Comparison of ENCODE assay signal across 11 cellular contexts in genomic region chr5:61401726-61402125, GRCh38.
DNase-seq lines count a peak whose midpoint lies in the region; ATAC-seq lines count a peak whose summit lies in the region.
"Had no signal": no experiment of that assay in that cellular context is flagged by ENCODE, and none has a peak within 500 bp of the region (broad histone marks: within the 10 kb centered on the region; RNA-seq: fewer than 3 reads in every experiment).

No MANE protein-coding gene starts in this region.

- no peak overlapping the region for H3K14ac ChIP-seq in mesenchymal stem cell (ENCODE audit: low read length in 2 of 2)

- no peak overlapping the region for H3K23ac ChIP-seq in mesenchymal stem cell (ENCODE audit: low read length in 2 of 2)

- H4K8ac ChIP-seq in mesenchymal stem cell (ENCODE audit: low read length) = no peak overlapping the region

- H3K79me1 ChIP-seq in mesenchymal stem cell (replicated peaks; ENCODE audit: low read length, poor library complexity, severe bottlenecking) = peaks cover 16% of the 10 kb centered on the region

- ATAC-seq in GM19324 (IDR thresholded peaks at IDR 0.05; ENCODE audit: low FRiP score, unreplicated experiment) = no peak
- ATAC-seq in HG03354 (IDR thresholded peaks at IDR 0.05; ENCODE audit: poor library complexity, severe bottlenecking, unreplicated experiment) = no peak
- ATAC-seq in GM21360 (IDR thresholded peaks at IDR 0.05; ENCODE audit: unreplicated experiment) = no peak
- no peak for ATAC-seq in left colon

- H2BK12ac ChIP-seq in mesenchymal stem cell (ENCODE audit: low read length in 2 of 2) = no peak overlapping the region

- H3K9ac ChIP-seq in mesenchymal stem cell (ENCODE audit: low read length) = no peak overlapping the region

- no peak overlapping the region for H2AK5ac ChIP-seq in mesenchymal stem cell (ENCODE audit: low read length, severe bottlenecking)

- H3K27ac ChIP-seq in mesenchymal stem cell (ENCODE audit: low read length, poor library complexity, severe bottlenecking) = no peak overlapping the region

- H2AFZ ChIP-seq in mesenchymal stem cell (ENCODE audit: low read depth, low read length) = no peak overlapping the region

- H3K4me1 ChIP-seq in mesenchymal stem cell (ENCODE audit: control insufficient read depth, insufficient read depth, low read depth, low read length) = no peaks in the 10 kb centered on the region

- no peak overlapping the region for H4K91ac ChIP-seq in mesenchymal stem cell (ENCODE audit: low read length)

- no peak overlapping the region for H2BK120ac ChIP-seq in mesenchymal stem cell (ENCODE audit: low read depth, low read length)

- H3K36me3 ChIP-seq in mesenchymal stem cell (ENCODE audit: control insufficient read depth in 1 of 2, insufficient read depth in 2 of 2, low read depth in 1 of 2, low read length in 2 of 2) = peaks cover 0 to 3% of the 10 kb centered on the region in 2 experiments

- no peak overlapping the region for H3K18ac ChIP-seq in mesenchymal stem cell (ENCODE audit: low read depth in 1 of 2, low read length in 2 of 2)

- no peaks in the 10 kb centered on the region for H3K27me3 ChIP-seq in mesenchymal stem cell (ENCODE audit: control insufficient read depth in 1 of 2, insufficient read depth in 1 of 2, low read length in 2 of 2)

- no peak overlapping the region for H2BK5ac ChIP-seq in mesenchymal stem cell (ENCODE audit: low read depth, low read length, poor library complexity, severe bottlenecking)

- no peak overlapping the region for H3K4me2 ChIP-seq in mesenchymal stem cell (ENCODE audit: low read length, poor library complexity, severe bottlenecking)

- peak; percentile 57 for DNase-seq in EL
- peak; percentile 79 for DNase-seq in NCI-H226
- DNase-seq in cerebellum (ENCODE audit: low spot score) = peak; percentile 63
- DNase-seq in mesenchymal stem cell = peak; percentile 28
- DNase-seq in left colon = no peak
- DNase-seq: DMS79 treated with DMSO at 0.1 percent for 48 hours, immature natural killer cell, NCI-H524 had no signal

- no peaks in the 10 kb centered on the region for H3K9me3 ChIP-seq in mesenchymal stem cell (ENCODE audit: control insufficient read depth, low read length)

- H3K4ac ChIP-seq in mesenchymal stem cell (ENCODE audit: low read depth in 1 of 2, low read length in 2 of 2) = no peak overlapping the region

- no peak overlapping the region for H2BK15ac ChIP-seq in mesenchymal stem cell (ENCODE audit: low read depth, poor library complexity, severe bottlenecking)

- intact Hi-C loops in left colon (cut with DNase I, micrococcal nuclease) = loop anchor here in 1 of 2 donors (10.0 kb wide), 1 partner anchor 57 kb away; no protein-coding TSS in a partner anchor

- H3K4me3 ChIP-seq in mesenchymal stem cell (ENCODE audit: insufficient read depth in 1 of 2, low read depth in 1 of 2, low read length in 2 of 2) = no peak overlapping the region

Comparison
In these comparisons a context has a peak if more than half of its experiments do, and no peak if none do; other contexts are left out.
1. DNase-seq: peak in EL (single experiment), NCI-H226 (single experiment), cerebellum (single experiment) and mesenchymal stem cell (single experiment); none in left colon (0 of 2).